28 cellular contexts compared by ENCODE assay signal in genomic region chr20:36201198-36201597, GRCh38.
"Had no signal": no experiment of that assay in that cellular context is flagged by ENCODE, and none has a peak within 500 bp of the region (broad histone marks: within the 10 kb centered on the region; RNA-seq: fewer than 3 reads in every experiment).

No MANE protein-coding gene starts in this region.

- H3K27ac ChIP-seq: neural progenitor cell, ovary, parathyroid adenoma, psoas muscle, right lobe of liver, skin epidermis, stomach, thoracic aorta, thyroid gland, tibial nerve, upper lobe of left lung, uterus had no signal

- H3K9me3 Mint-ChIP-seq: naive thymus-derived CD4-positive, alpha-beta T cell; natural killer cell; nephron; neural progenitor cell; stimulated activated effector memory CD8-positive, alpha-beta T cell treated with anti-CD3 and anti-CD28 coated beads, Interleukin-12 subunit alpha, Interleukin-12 subunit beta, amount 100 ng/mL, for 72 hours; stimulated activated naive B cell treated with anti-CD40 and anti-IgM and Interleukin-4, amounts not matched to agents 10 μg/mL and 1 μg/mL and 100 μg/mL, for 72 hours; stimulated activated naive CD8-positive, alpha-beta T cell treated with anti-CD3 and anti-CD28 coated beads, Interleukin-15, Interleukin-2, amounts not matched to agents 100 ng/mL and 50 ng/mL, for 24 hours had no signal

- H3K36me3 ChIP-seq: neural progenitor cell, ovary, right lobe of liver, uterus had no signal

- H3K27me3 Mint-ChIP-seq: progenitor cell of endocrine pancreas had no signal

- H2AFZ ChIP-seq: neural progenitor cell, parathyroid adenoma had no signal

- H3K36me3 Mint-ChIP-seq: naive thymus-derived CD4-positive, alpha-beta T cell; natural killer cell; stimulated activated effector memory CD8-positive, alpha-beta T cell treated with anti-CD3 and anti-CD28 coated beads, Interleukin-12 subunit alpha, Interleukin-12 subunit beta, amount 100 ng/mL, for 72 hours; stimulated activated naive B cell treated with anti-CD40 and anti-IgM and Interleukin-4, amounts not matched to agents 10 μg/mL and 1 μg/mL and 100 μg/mL, for 72 hours had no signal

- H3K27ac Mint-ChIP-seq: natural killer cell; nephron; progenitor cell of endocrine pancreas; stimulated activated effector memory CD8-positive, alpha-beta T cell treated with anti-CD3 and anti-CD28 coated beads, Interleukin-12 subunit alpha, Interleukin-12 subunit beta, amount 100 ng/mL, for 72 hours; stimulated activated naive B cell treated with anti-CD40 and anti-IgM and Interleukin-4, amounts not matched to agents 10 μg/mL and 1 μg/mL and 100 μg/mL, for 72 hours; stimulated activated naive CD8-positive, alpha-beta T cell treated with anti-CD3 and anti-CD28 coated beads, Interleukin-15, Interleukin-2, amounts not matched to agents 100 ng/mL and 50 ng/mL, for 24 hours had no signal

- H3K4me1 ChIP-seq: neural progenitor cell, parathyroid adenoma, psoas muscle, uterus had no signal

- H3K4me3 Mint-ChIP-seq: naive thymus-derived CD4-positive, alpha-beta T cell; natural killer cell; nephron; neural progenitor cell; stimulated activated effector memory CD8-positive, alpha-beta T cell treated with anti-CD3 and anti-CD28 coated beads, Interleukin-12 subunit alpha, Interleukin-12 subunit beta, amount 100 ng/mL, for 72 hours; stimulated activated naive B cell treated with anti-CD40 and anti-IgM and Interleukin-4, amounts not matched to agents 10 μg/mL and 1 μg/mL and 100 μg/mL, for 72 hours; stimulated activated naive CD8-positive, alpha-beta T cell treated with anti-CD3 and anti-CD28 coated beads, Interleukin-15, Interleukin-2, amounts not matched to agents 100 ng/mL and 50 ng/mL, for 24 hours had no signal

- H3K79me2 ChIP-seq: parathyroid adenoma had no signal

- H3K27me3 ChIP-seq: neural progenitor cell, ovary, right lobe of liver, stomach, thyroid gland, tibial nerve, upper lobe of left lung, uterus had no signal

- H3K4me3 ChIP-seq: neural progenitor cell, ovary, psoas muscle, right lobe of liver, skin epidermis, smooth muscle cell, stomach, thoracic aorta, thyroid gland, tibial nerve, upper lobe of left lung, uterus had no signal

- DNase-seq: naive thymus-derived CD4-positive, alpha-beta T cell; natural killer cell; occipital lobe; ovary; psoas muscle; right lobe of liver; stimulated activated CD4-positive, alpha-beta T cell treated with anti-CD3 and anti-CD28 coated beads, Interleukin-15, amount 100 ng/mL, for 24 hours; stimulated activated CD4-positive, alpha-beta T cell treated with anti-CD3 and anti-CD28 coated beads, Interleukin-2, amount 100 ng/mL, for 24 hours; stimulated activated CD4-positive, alpha-beta T cell treated with anti-CD3 and anti-CD28 coated beads, Interleukin-2, amount 100 ng/mL, for 48 hours; stimulated activated CD4-positive, alpha-beta T cell treated with anti-CD3 and anti-CD28 coated beads, Interleukin-4, amount 100 ng/mL, for 24 hours; stimulated activated naive B cell treated with anti-CD40 and anti-IgM and Interleukin-4, amounts not matched to agents 10 μg/mL and 1 μg/mL and 100 μg/mL, for 72 hours; stimulated activated naive CD4-positive, alpha-beta T cell treated with Interleukin-2 at 50 U/mL for 16 hours; stomach; thyroid gland; trophoblast cell; upper lobe of left lung; uterus had no signal

- ATAC-seq: naive thymus-derived CD4-positive, alpha-beta T cell; natural killer cell; psoas muscle; right cardiac atrium; right lobe of liver; stimulated activated effector memory CD8-positive, alpha-beta T cell treated with anti-CD3 and anti-CD28 coated beads, Interleukin-12 subunit alpha, Interleukin-12 subunit beta, amount 100 ng/mL, for 72 hours; stimulated activated naive B cell treated with anti-CD40 and anti-IgM and Interleukin-4, amounts not matched to agents 10 μg/mL and 1 μg/mL and 100 μg/mL, for 72 hours had no signal

- H3K9ac ChIP-seq: neural progenitor cell, parathyroid adenoma had no signal

- H3K4me1 Mint-ChIP-seq: nephron had no signal

- H3K9me3 ChIP-seq: ovary, psoas muscle, right lobe of liver, stomach, thoracic aorta, thyroid gland, tibial nerve, upper lobe of left lung, uterus had no signal

- H3K4me2 ChIP-seq: neural progenitor cell, smooth muscle cell had no signal
